7 cellular contexts compared by ENCODE assay signal in genomic region chr16:50627419-50627818, GRCh38. TPM values are rescaled to one million over a fixed set of nuclear protein-coding genes. Genes with fewer than 3 reads are reported as not detected.
DNase-seq lines count a peak whose midpoint lies in the region; TF ChIP-seq lines count a peak whose summit lies in the region.

No MANE protein-coding gene starts in this region.

- H2AK5ac ChIP-seq in neuronal stem cell (ENCODE audit: low read depth, low read length) (no peak overlapping the region), trophoblast cell (ENCODE audit: low read length) (no peak overlapping the region)

- H3K79me1 ChIP-seq in neuronal stem cell (ENCODE audit: low read depth, low read length) (no peaks in the 10 kb centered on the region), trophoblast cell (ENCODE audit: low read length) (no peaks in the 10 kb centered on the region)

- H4K20me1 ChIP-seq in GM23248 (ENCODE audit: insufficient read depth) = no peaks in the 10 kb centered on the region

- peaks cover 7% of the 10 kb centered on the region; the same call in 1 of the 2 replicates for H3K27me3 ChIP-seq in GM23248 (replicated peaks; ENCODE audit: insufficient read depth)
- no peaks in the 10 kb centered on the region for H3K27me3 ChIP-seq in WERI-Rb-1 (ENCODE audit: insufficient read depth, low read depth, severe bottlenecking)
- no peaks in the 10 kb centered on the region for H3K27me3 ChIP-seq in neuronal stem cell (ENCODE audit: control insufficient read depth in 3 of 3, insufficient read depth in 3 of 3, low read depth in 1 of 3, low read length in 3 of 3)
- H3K27me3 ChIP-seq in trophoblast cell (ENCODE audit: insufficient read depth, low read length) = no peaks in the 10 kb centered on the region
- H3K27me3 ChIP-seq in SJCRH30 = peaks cover 7% of the 10 kb centered on the region

- H4K91ac ChIP-seq in neuronal stem cell (ENCODE audit: low read depth, low read length, poor library complexity) (no peak overlapping the region), trophoblast cell (ENCODE audit: low read depth, low read length) (no peak overlapping the region)

- H3K4ac ChIP-seq in neuronal stem cell (ENCODE audit: low read length) = no peak overlapping the region
- no peak overlapping the region for H3K4ac ChIP-seq in trophoblast cell (ENCODE audit: low read depth, low read length)

- H3K14ac ChIP-seq in neuronal stem cell (ENCODE audit: low read length) (no peak overlapping the region), trophoblast cell (ENCODE audit: low read length) (no peak overlapping the region)

- no peak overlapping the region for H4K8ac ChIP-seq in neuronal stem cell (ENCODE audit: low read depth, low read length)
- no peak overlapping the region for H4K8ac ChIP-seq in trophoblast cell (ENCODE audit: low read depth, low read length)

- H3K4me1 ChIP-seq in GM23248 (ENCODE audit: insufficient read depth) (no peaks in the 10 kb centered on the region), neuronal stem cell (ENCODE audit: control insufficient read depth in 2 of 2, insufficient read depth in 1 of 2, low read depth in 1 of 2, low read length in 2 of 2) (no peaks in the 10 kb centered on the region), trophoblast cell (ENCODE audit: control insufficient read depth in 1 of 2, insufficient read depth in 2 of 2, low read length in 2 of 2) (no peaks in the 10 kb centered on the region), SJCRH30 (no peaks in the 10 kb centered on the region)

- in situ Hi-C loops in GM23248 (cut with MboI) = no loop called here

- H3K9ac ChIP-seq in GM23248 (no peak overlapping the region), neuronal stem cell (ENCODE audit: low read depth, low read length, poor library complexity) (no peak overlapping the region), trophoblast cell (ENCODE audit: low read length) (no peak overlapping the region)

- H3K79me2 ChIP-seq in GM23248 (ENCODE audit: insufficient read depth) = no peaks in the 10 kb centered on the region
- no peaks in the 10 kb centered on the region for H3K79me2 ChIP-seq in trophoblast cell (ENCODE audit: control insufficient read depth, insufficient read depth, low read length, poor library complexity)

- DNase-seq in GM23248 = peak; percentile 18
- DNase-seq in WERI-Rb-1 = peak; percentile 49
- peak; percentile 15 for DNase-seq in dermis blood vessel endothelial cell
- no peak for DNase-seq in neuronal stem cell (ENCODE audit: low spot score)
- DNase-seq in trophoblast cell = no peak
- DNase-seq in SHP77 treated with DMSO at 0.1 percent for 48 hours (lab: John Stamatoyannopoulos, UW) = no peak
- no peak for DNase-seq in SJCRH30

- no peak overlapping the region for H4K12ac ChIP-seq in trophoblast cell (ENCODE audit: low read depth, low read length)

- H3K18ac ChIP-seq in neuronal stem cell (ENCODE audit: low read length) = peak overlapping the region; percentile 25
- no peak overlapping the region for H3K18ac ChIP-seq in trophoblast cell (ENCODE audit: low read length)

- H2BK120ac ChIP-seq in neuronal stem cell (ENCODE audit: low read depth, low read length) (no peak overlapping the region), trophoblast cell (ENCODE audit: insufficient read depth, low read length, poor library complexity) (no peak overlapping the region)

- no peaks in the 10 kb centered on the region for H3K9me2 ChIP-seq in GM23248 (ENCODE audit: insufficient read depth)

- H3K4me2 ChIP-seq in GM23248 (ENCODE audit: unreplicated experiment) = no peak overlapping the region
- no peak overlapping the region for H3K4me2 ChIP-seq in neuronal stem cell (ENCODE audit: insufficient read depth, low read length, poor library complexity, severe bottlenecking)
- no peak overlapping the region for H3K4me2 ChIP-seq in trophoblast cell (ENCODE audit: low read length)

- H3K23ac ChIP-seq in neuronal stem cell (ENCODE audit: low read depth, low read length, poor library complexity) (no peak overlapping the region), trophoblast cell (ENCODE audit: low read length) (no peak overlapping the region)

- H3K36me3 ChIP-seq in GM23248 (ENCODE audit: low read depth) (no peaks in the 10 kb centered on the region), WERI-Rb-1 (no peaks in the 10 kb centered on the region), neuronal stem cell (replicated peaks in 1 of 2; ENCODE audit: control insufficient read depth in 2 of 2, insufficient read depth in 2 of 2, low read length in 2 of 2) (peaks cover 0 to 13% of the 10 kb centered on the region in 2 donors), trophoblast cell (ENCODE audit: control insufficient read depth in 1 of 2, insufficient read depth in 2 of 2, low read length in 2 of 2) (peaks cover 0 to 3% of the 10 kb centered on the region in 2 experiments), SJCRH30 (no peaks in the 10 kb centered on the region)

- H2BK5ac ChIP-seq in neuronal stem cell (ENCODE audit: low read length) (no peak overlapping the region), trophoblast cell (ENCODE audit: low read depth, low read length, poor library complexity) (no peak overlapping the region)

- WGBS in GM23248 (ENCODE audit: low coverage in 1 of 2, low lambda C conversion rate in 2 of 2, missing lambda C conversion rate in 2 of 2), 2 experiments = 9 to 14% methylated on average over 10 of the region's 10 CpGs
- WGBS in neuronal stem cell (ENCODE audit: extremely low coverage in 2 of 2, insufficient read length in 2 of 2, insufficient replicate concordance in 1 of 2), 2 donors = no CpG with 5 or more reads among the region's 10 CpGs
- no CpG with 5 or more reads among the region's 10 CpGs for WGBS in trophoblast cell (ENCODE audit: extremely low coverage, insufficient coverage, insufficient read length)

- H2AFZ ChIP-seq in GM23248 (no peak overlapping the region), neuronal stem cell (ENCODE audit: low read length) (no peak overlapping the region), trophoblast cell (ENCODE audit: insufficient read depth, low read length, poor library complexity) (no peak overlapping the region)

- no peaks in the 10 kb centered on the region for H3K9me3 ChIP-seq in GM23248 (ENCODE audit: low read depth)
- H3K9me3 ChIP-seq in WERI-Rb-1 (ENCODE audit: severe bottlenecking) = no peaks in the 10 kb centered on the region
- H3K9me3 ChIP-seq in neuronal stem cell (replicated peaks in 1 of 2; ENCODE audit: control insufficient read depth in 2 of 2, insufficient read depth in 1 of 2, low read depth in 1 of 2, low read length in 2 of 2) = no peaks in the 10 kb centered on the region
- H3K9me3 ChIP-seq in trophoblast cell (ENCODE audit: insufficient read depth, low read depth, low read length) = no peaks in the 10 kb centered on the region
- H3K9me3 ChIP-seq in SJCRH30 (replicated peaks) = no peaks in the 10 kb centered on the region

- H2BK12ac ChIP-seq in neuronal stem cell (ENCODE audit: low read length) (no peak overlapping the region), trophoblast cell (ENCODE audit: low read length) (no peak overlapping the region)

- H3K4me3 ChIP-seq in GM23248 (no peak overlapping the region), WERI-Rb-1 (ENCODE audit: low read depth, low read length) (no peak overlapping the region), neuronal stem cell (ENCODE audit: low read length in 2 of 2) (no peak overlapping the region), trophoblast cell (ENCODE audit: low read depth, low read length) (no peak overlapping the region), SJCRH30 (no peak overlapping the region)

- H2BK15ac ChIP-seq in neuronal stem cell (ENCODE audit: low read length) = no peak overlapping the region

- H3F3A ChIP-seq in GM23248 (ENCODE audit: insufficient read depth) = no peaks in the 10 kb centered on the region

- TF ChIP-seq CTCF in WERI-Rb-1 (IDR thresholded peaks at IDR 0.05; ENCODE audit: low read depth, low read length) = peak; percentile 47

- H3K27ac ChIP-seq in GM23248 = no peak overlapping the region
- H3K27ac ChIP-seq in WERI-Rb-1 = no peak overlapping the region; the same call in 1 of the 2 replicates
- H3K27ac ChIP-seq in neuronal stem cell (replicated peaks; ENCODE audit: low read length) = no peak overlapping the region
- no peak overlapping the region for H3K27ac ChIP-seq in trophoblast cell (ENCODE audit: low read depth, low read length)
- H3K27ac ChIP-seq in SJCRH30 = no peak overlapping the region

RNA-seq across cellular contexts. Expression of gene SNX20, which starts 53.7 kb away (rescaled TPM):
- total RNA-seq in GM23248 (2014; rRNA removed; shearing (Covaris generic)) = not detected in 2 replicates
- not detected in 2 replicates for polyA plus RNA-seq in GM23248 (2016; fragmentation: Nextera tagmentation; extraction: Ambion mirVana)
- 0.34 and 0.70 TPM in 2 replicates for total RNA-seq in dermis blood vessel endothelial cell
- polyA plus RNA-seq in neuronal stem cell (2013, experiment 1 of 2) = not detected
- not detected for polyA plus RNA-seq in neuronal stem cell (2013, experiment 2 of 2)
- polyA plus RNA-seq in trophoblast cell (2013) = not detected in 2 replicates
- not detected in 2 replicates for total RNA-seq in SJCRH30 (2014; rRNA removed; shearing (Covaris generic))

Comparison
In these comparisons a context has a peak if more than half of its experiments do, and no peak if none do; other contexts are left out.
1. DNase-seq: peak in GM23248 (single experiment), WERI-Rb-1 (single experiment) and dermis blood vessel endothelial cell (single experiment); none in neuronal stem cell (single experiment), trophoblast cell (0 of 2), SHP77 treated with DMSO at 0.1 percent for 48 hours (single experiment) and SJCRH30 (0 of 2).